In the genomic region with DNA sequence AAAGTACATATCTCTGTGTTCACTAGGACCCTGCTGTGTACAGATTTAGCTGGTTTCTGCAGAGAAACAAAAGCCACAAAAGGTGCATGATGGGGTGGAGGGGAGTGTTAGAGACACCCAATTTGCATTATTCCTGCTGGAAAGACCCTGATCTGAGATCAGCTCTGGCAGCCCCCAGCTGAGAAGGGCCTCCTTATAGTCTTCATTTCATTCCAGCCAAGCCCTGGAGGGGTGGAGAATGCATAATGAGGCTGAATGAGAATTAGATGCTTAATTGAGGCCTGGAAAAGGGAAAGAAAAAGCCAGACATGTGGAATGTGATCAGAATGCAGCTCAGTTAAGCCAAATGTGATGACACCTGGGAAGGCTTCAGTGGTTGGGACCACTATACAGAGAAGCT, we compare ENCODE assay signal across 17 cellular contexts.
"Had no signal": no experiment of that assay in that cellular context is flagged by ENCODE, and none has a peak within 500 bp of the region (broad histone marks: within the 10 kb centered on the region; RNA-seq: fewer than 3 reads in every experiment).

No MANE protein-coding gene starts in this region.

- DNase-seq: activated CD4-positive, alpha-beta T cell treated with anti-CD3 and anti-CD28 coated beads for 36 hours; activated CD4-positive, alpha-beta T cell treated with anti-CD3 and anti-CD28 coated beads, Interleukin-2, amount 50 U/mL, for 48 hours; caudate nucleus; dorsolateral prefrontal cortex; head of caudate nucleus; kidney glomerular epithelial cell; left ventricle myocardium inferior; mammary epithelial cell; naive thymus-derived CD4-positive, alpha-beta T cell; sigmoid colon; stimulated activated CD4-positive, alpha-beta T cell treated with anti-CD3 and anti-CD28 coated beads, Interleukin-4, amount 100 ng/mL, for 24 hours; stimulated activated naive CD4-positive, alpha-beta T cell; WERI-Rb-1 had no signal

- H3K27ac Mint-ChIP-seq: activated CD4-positive, alpha-beta T cell treated with anti-CD3 and anti-CD28 coated beads for 36 hours; activated naive CD8-positive, alpha-beta T cell; naive thymus-derived CD4-positive, alpha-beta T cell had no signal

- H3K4me3 ChIP-seq: dorsolateral prefrontal cortex, left ventricle myocardium inferior, sigmoid colon had no signal

- H3K4me1 Mint-ChIP-seq: activated CD4-positive, alpha-beta T cell treated with anti-CD3 and anti-CD28 coated beads for 36 hours had no signal

- ATAC-seq: activated CD4-positive, alpha-beta T cell treated with anti-CD3 and anti-CD28 coated beads for 36 hours; naive thymus-derived CD4-positive, alpha-beta T cell had no signal

- FAIRE-seq: endometrium, frontal cortex had no signal

- H3K27me3 Mint-ChIP-seq: activated CD4-positive, alpha-beta T cell treated with anti-CD3 and anti-CD28 coated beads for 36 hours had no signal

- H3K9me3 ChIP-seq: left ventricle myocardium inferior, neutrophil, sigmoid colon had no signal

- H3K36me3 ChIP-seq: left ventricle myocardium inferior, neutrophil, sigmoid colon, WERI-Rb-1 had no signal

- H3K27me3 ChIP-seq: dorsolateral prefrontal cortex, neutrophil, sigmoid colon had no signal

- H3K36me3 Mint-ChIP-seq: activated naive CD8-positive, alpha-beta T cell; naive thymus-derived CD4-positive, alpha-beta T cell had no signal

- H3K4me3 Mint-ChIP-seq: activated CD4-positive, alpha-beta T cell treated with anti-CD3 and anti-CD28 coated beads for 36 hours; activated naive CD8-positive, alpha-beta T cell; naive thymus-derived CD4-positive, alpha-beta T cell had no signal

- H3K4me1 ChIP-seq: left ventricle myocardium inferior, sigmoid colon had no signal

- H3K27ac ChIP-seq: dorsolateral prefrontal cortex, left ventricle myocardium inferior, neutrophil, sigmoid colon had no signal
